ENCODE assay signal across 17 cellular contexts in the genomic region with DNA sequence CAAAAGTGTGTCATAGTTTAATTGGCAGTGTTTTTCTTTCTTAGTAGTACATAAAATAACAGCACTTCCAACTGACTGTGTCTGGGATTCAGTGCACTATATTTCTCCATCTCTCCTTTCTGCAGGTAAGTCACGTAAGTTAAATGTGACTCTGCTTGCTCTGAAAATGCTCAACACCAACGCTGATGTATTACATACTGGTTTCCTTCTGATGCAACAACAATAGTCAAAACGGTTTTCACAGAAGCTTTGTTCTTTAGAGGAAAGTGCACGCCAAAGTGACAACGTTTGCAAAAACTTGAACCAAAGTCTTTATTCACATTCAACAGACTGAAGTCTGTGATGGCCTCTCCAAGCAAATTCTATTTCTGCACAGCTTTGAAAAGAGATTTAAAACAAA.
DNase-seq lines count a peak whose midpoint lies in the region; ATAC-seq lines count a peak whose summit lies in the region.
"Had no signal": no experiment of that assay in that cellular context is flagged by ENCODE, and none has a peak within 500 bp of the region (broad histone marks: within the 10 kb centered on the region; RNA-seq: fewer than 3 reads in every experiment).

No MANE protein-coding gene starts in this region.

- H3K27me3 Mint-ChIP-seq in activated T-cell treated with anti-CD3 and anti-CD28 coated beads, Interleukin-2, amount 50 U/mL, for 72 hours (ENCODE audit: low read depth), result no peaks in the 10 kb centered on the region
- peaks cover 17% of the 10 kb centered on the region for H3K27me3 Mint-ChIP-seq in stimulated activated naive CD8-positive, alpha-beta T cell treated with anti-CD3 and anti-CD28 coated beads, Interleukin-15, amount 100 ng/mL, for 72 hours
- H3K27me3 Mint-ChIP-seq in activated T-helper 2 cell treated with anti-CD3 and anti-CD28 coated beads, Interferon-gamma antibody, Interleukin-2, Interleukin-4, amounts not matched to agents 10 μg/mL and 5 μg/mL and 100 μg/mL, durations not matched to agents 14 hours and 24 hours and 36 hours (ENCODE audit: low read depth), result no peaks in the 10 kb centered on the region

- peak in 1 of 2 donors; percentile 13 for DNase-seq in activated T-cell treated with anti-CD3 and anti-CD28 coated beads, Interleukin-2, amount 50 U/mL, for 72 hours
- no peak for DNase-seq in activated T-cell treated with anti-CD3 and anti-CD28 coated beads, Interleukin-2, amount 50 U/mL, for 1 hour
- DNase-seq in stimulated activated naive CD8-positive, alpha-beta T cell treated with anti-CD3 and anti-CD28 coated beads, Interleukin-15, amount 100 ng/mL, for 72 hours, result no peak
- no peak for DNase-seq in stimulated activated naive CD8-positive, alpha-beta T cell treated with anti-CD3 and anti-CD28 coated beads, Interleukin-15, Interleukin-2, amounts not matched to agents 100 U/mL and 50 U/mL, for 24 hours
- DNase-seq in activated T-helper 2 cell treated with anti-CD3 and anti-CD28 coated beads, Interferon-gamma antibody, Interleukin-2, Interleukin-4, amounts not matched to agents 10 μg/mL and 5 μg/mL and 100 μg/mL, durations not matched to agents 14 hours and 24 hours and 36 hours (ENCODE audit: low spot score), result no peak
- no peak for DNase-seq in SHP77 treated with DMSO at 0.1 percent for 48 hours (lab: John Stamatoyannopoulos, UW)
- DNase-seq in ureter (ENCODE audit: low spot score), result no peak
- DNase-seq: 8988T; Calu3; CD8-positive, alpha-beta T cell; DMS79 treated with DMSO at 0.1 percent for 48 hours; GF-D8; GOT3; H7; HFFc6 had no signal

- H3K9me3 Mint-ChIP-seq in activated T-cell treated with anti-CD3 and anti-CD28 coated beads, Interleukin-2, amount 50 U/mL, for 72 hours, result no peaks in the 10 kb centered on the region
- H3K9me3 Mint-ChIP-seq in stimulated activated naive CD8-positive, alpha-beta T cell treated with anti-CD3 and anti-CD28 coated beads, Interleukin-15, amount 100 ng/mL, for 72 hours, result peaks cover 2 to 5% of the 10 kb centered on the region in 2 donors
- peaks cover 6% of the 10 kb centered on the region for H3K9me3 Mint-ChIP-seq in activated T-helper 2 cell treated with anti-CD3 and anti-CD28 coated beads, Interferon-gamma antibody, Interleukin-2, Interleukin-4, amounts not matched to agents 10 μg/mL and 5 μg/mL and 100 μg/mL, durations not matched to agents 14 hours and 24 hours and 36 hours
- H3K9me3 Mint-ChIP-seq: HFFc6 had no signal

- intact Hi-C loops in activated T-helper 2 cell treated with anti-CD3 and anti-CD28 coated beads, Interferon-gamma antibody, Interleukin-2, Interleukin-4, amounts not matched to agents 10 μg/mL and 5 μg/mL and 100 μg/mL, durations not matched to agents 14 hours and 24 hours and 36 hours (cut with micrococcal nuclease), result loop anchor here (5.0 to 10.0 kb wide), 2 partner anchors 302 to 435 kb away; no protein-coding TSS in a partner anchor

- peak overlapping the region; percentile 5 to 33 for H3K4me3 Mint-ChIP-seq in activated T-cell treated with anti-CD3 and anti-CD28 coated beads, Interleukin-2, amount 50 U/mL, for 72 hours
- H3K4me3 Mint-ChIP-seq in stimulated activated naive CD8-positive, alpha-beta T cell treated with anti-CD3 and anti-CD28 coated beads, Interleukin-15, amount 100 ng/mL, for 72 hours, result peak overlapping the region in 1 of 2 donors; percentile 12
- no peak overlapping the region for H3K4me3 Mint-ChIP-seq in activated T-helper 2 cell treated with anti-CD3 and anti-CD28 coated beads, Interferon-gamma antibody, Interleukin-2, Interleukin-4, amounts not matched to agents 10 μg/mL and 5 μg/mL and 100 μg/mL, durations not matched to agents 14 hours and 24 hours and 36 hours (ENCODE audit: low read depth)
- H3K4me3 Mint-ChIP-seq: CD14-positive monocyte; CD8-positive, alpha-beta T cell; HFFc6 had no signal

- peaks cover 75% of the 10 kb centered on the region for H3K4me1 Mint-ChIP-seq in activated T-cell treated with anti-CD3 and anti-CD28 coated beads, Interleukin-2, amount 50 U/mL, for 72 hours (ENCODE audit: low read depth)
- peaks cover 56% of the 10 kb centered on the region for H3K4me1 Mint-ChIP-seq in stimulated activated naive CD8-positive, alpha-beta T cell treated with anti-CD3 and anti-CD28 coated beads, Interleukin-15, amount 100 ng/mL, for 72 hours
- H3K4me1 Mint-ChIP-seq in activated T-helper 2 cell treated with anti-CD3 and anti-CD28 coated beads, Interferon-gamma antibody, Interleukin-2, Interleukin-4, amounts not matched to agents 10 μg/mL and 5 μg/mL and 100 μg/mL, durations not matched to agents 14 hours and 24 hours and 36 hours (ENCODE audit: low read depth), result peaks cover 78% of the 10 kb centered on the region

- no peak overlapping the region for H3K27ac Mint-ChIP-seq in activated T-cell treated with anti-CD3 and anti-CD28 coated beads, Interleukin-2, amount 50 U/mL, for 72 hours
- no peak overlapping the region for H3K27ac Mint-ChIP-seq in stimulated activated naive CD8-positive, alpha-beta T cell treated with anti-CD3 and anti-CD28 coated beads, Interleukin-15, amount 100 ng/mL, for 72 hours
- H3K27ac Mint-ChIP-seq in activated T-helper 2 cell treated with anti-CD3 and anti-CD28 coated beads, Interferon-gamma antibody, Interleukin-2, Interleukin-4, amounts not matched to agents 10 μg/mL and 5 μg/mL and 100 μg/mL, durations not matched to agents 14 hours and 24 hours and 36 hours, result peak overlapping the region; percentile 16
- H3K27ac Mint-ChIP-seq: CD14-positive monocyte; CD8-positive, alpha-beta T cell; HFFc6 had no signal

- peak; percentile 62 to 75 for ATAC-seq in activated T-cell treated with anti-CD3 and anti-CD28 coated beads, Interleukin-2, amount 50 U/mL, for 72 hours (replicated peaks in 1 of 2)
- ATAC-seq in stimulated activated naive CD8-positive, alpha-beta T cell treated with anti-CD3 and anti-CD28 coated beads, Interleukin-15, amount 100 ng/mL, for 72 hours, result peak; percentile 31
- ATAC-seq in stimulated activated naive CD8-positive, alpha-beta T cell treated with anti-CD3 and anti-CD28 coated beads, Interleukin-15, Interleukin-2, amounts not matched to agents 100 U/mL and 50 U/mL, for 24 hours, result no peak
- ATAC-seq: CD8-positive, alpha-beta T cell; HCT116 had no signal

- H3K36me3 Mint-ChIP-seq in activated T-cell treated with anti-CD3 and anti-CD28 coated beads, Interleukin-2, amount 50 U/mL, for 72 hours (ENCODE audit: insufficient read depth in 2 of 2), result peaks cover 0 to 2% of the 10 kb centered on the region in 2 donors
- peaks cover 16% of the 10 kb centered on the region for H3K36me3 Mint-ChIP-seq in activated T-helper 2 cell treated with anti-CD3 and anti-CD28 coated beads, Interferon-gamma antibody, Interleukin-2, Interleukin-4, amounts not matched to agents 10 μg/mL and 5 μg/mL and 100 μg/mL, durations not matched to agents 14 hours and 24 hours and 36 hours (ENCODE audit: low read depth)
- H3K36me3 Mint-ChIP-seq: CD14-positive monocyte had no signal
